In genomic region chr19:3984908-3985642, GRCh38 we compare ENCODE assay signal across 8 cellular contexts. TPM values are rescaled to one million over a fixed set of nuclear protein-coding genes. Genes with fewer than 3 reads are reported as not detected.
A peak's percentile ranks its signal among the peaks of the same experiment; 100 is the strongest.
DNase-seq lines count a peak whose midpoint lies in the region; ATAC-seq, FAIRE-seq and TF ChIP-seq lines count a peak whose summit lies in the region.

TSS of gene EEF2 (minus strand) at chr19:3985463. CDS start at chr19:3985380, 83 bp downstream.

- H3K9me3 ChIP-seq in kidney (ENCODE audit: control insufficient read depth in 1 of 2, low read length in 2 of 2) = no peaks in the 10 kb centered on the region

- no peak for FAIRE-seq in kidney (lab: Jason Lieb, UNC)

- ATAC-seq in HG03108 (IDR thresholded peaks at IDR 0.05; ENCODE audit: unreplicated experiment) (peak; percentile 42), HG03139 (IDR thresholded peaks at IDR 0.05; ENCODE audit: unreplicated experiment) (no peak)

- TF ChIP-seq CTCF in GM13977 (IDR thresholded peaks at IDR 0.05; ENCODE audit: extremely low read depth, insufficient read depth, missing control alignments) (no peak), kidney (IDR thresholded peaks at IDR 0.05; ENCODE audit: borderline replicate concordance, extremely low read depth, insufficient read depth) (peak; percentile 10)

- H3K27ac ChIP-seq in kidney (ENCODE audit: low read depth in 2 of 2, low read length in 2 of 2) = peak within 1 kb of the TSS; percentile 96

- intact Hi-C loops in kidney (cut with DNase I) = no loop called here

- H3K4me1 ChIP-seq in kidney (ENCODE audit: control insufficient read depth in 1 of 2, insufficient read depth in 1 of 2, low read depth in 1 of 2, low read length in 2 of 2) = peaks cover 25 to 29% of the 10 kb centered on the region in 2 donors

- DNase-seq in GM13977 (ENCODE audit: low spot score) = peak; percentile 97
- DNase-seq in NCI-H446 (lab: John Stamatoyannopoulos, UW) = peak; percentile 87 to 98
- peak; percentile 80 to 92 for DNase-seq in activated CD4-positive, alpha-beta T cell treated with anti-CD3 and anti-CD28 coated beads for 24 hours (ENCODE audit: low read depth in 2 of 2)
- DNase-seq in cerebellar cortex (ENCODE audit: low spot score) = peak; percentile 85
- peak; percentile 97 for DNase-seq in kidney
- peak; percentile 86 to 89 for DNase-seq in stimulated activated CD4-positive, alpha-beta T cell treated with anti-CD3 and anti-CD28 coated beads, Interleukin-15, amount 100 ng/mL, for 1 hour (ENCODE audit: low read depth in 1 of 2, low spot score in 1 of 2)

- peaks cover 31 to 46% of the 10 kb centered on the region in 2 donors for H3K36me3 ChIP-seq in kidney (ENCODE audit: control insufficient read depth in 1 of 2, insufficient read depth in 2 of 2, low read length in 2 of 2)

- H3K4me3 ChIP-seq in kidney (ENCODE audit: low read length in 2 of 2) = peak within 1 kb of the TSS; percentile 76 to 100

- H3K9ac ChIP-seq in kidney (ENCODE audit: low read length in 2 of 2) = peak within 1 kb of the TSS; percentile 83 to 100

- in situ Hi-C loops in GM13977 (cut with MboI; ENCODE audit: low pct_unique_long_range_greater_than_20kb, low sequenced_read_pairs, unreplicated experiment) = no loop called here

RNA-seq across cellular contexts. Expression of gene EEF2, which starts in this region (rescaled TPM):
- 1,813 TPM for total RNA-seq in kidney
- 1,520 TPM for polyA plus RNA-seq in kidney (ENCODE audit: insufficient read depth, low read depth, low replicate concordance)
